ENCODE assay signal across 11 cellular contexts in genomic region chr2:12318427-12319057, GRCh38.
DNase-seq lines count a peak whose midpoint lies in the region; ATAC-seq and TF ChIP-seq lines count a peak whose summit lies in the region.
"Had no signal": no experiment of that assay in that cellular context is flagged by ENCODE, and none has a peak within 500 bp of the region (broad histone marks: within the 10 kb centered on the region; RNA-seq: fewer than 3 reads in every experiment).

No MANE protein-coding gene starts in this region.

- H3K27me3 ChIP-seq in ACC112 (ENCODE audit: insufficient read depth, low read length) (no peaks in the 10 kb centered on the region), gastrocnemius medialis (no peaks in the 10 kb centered on the region), BE2C (no peaks in the 10 kb centered on the region)
- H3K27me3 ChIP-seq: neutrophil had no signal

- peak overlapping the region; percentile 76 for H2AFZ ChIP-seq in ACC112 (ENCODE audit: low read length, unreplicated experiment)

- intact Hi-C loops in gastrocnemius medialis (cut with DNase I; ENCODE audit: low total_unique reads): no loop called here

- TF ChIP-seq POLR2A in gastrocnemius medialis (IDR thresholded peaks at IDR 0.05): no peak

- in situ Hi-C loops in gastrocnemius medialis (cut with MboI; ENCODE audit: low sequenced_read_pairs in 4 of 4): no loop called here

- no peak for TF ChIP-seq CTCF in choroid plexus epithelial cell (conservative IDR thresholded peaks at IDR 0.05; ENCODE audit: low read depth, low read length)
- TF ChIP-seq CTCF in gastrocnemius medialis (IDR thresholded peaks at IDR 0.05 in 4 of 5, conservative IDR thresholded peaks at IDR 0.05 in 1 of 5): no peak
- no peak for TF ChIP-seq CTCF in BE2C (IDR thresholded peaks at IDR 0.05; ENCODE audit: low read depth, low read length)

- H3K27ac ChIP-seq in ACC112 (ENCODE audit: low read depth, low read length) (peak overlapping the region; percentile 92), gastrocnemius medialis (no peak overlapping the region)
- H3K27ac ChIP-seq: neutrophil had no signal

- ATAC-seq in gastrocnemius medialis: no peak
- ATAC-seq: K562 had no signal

- no peaks in the 10 kb centered on the region for H3K9me3 ChIP-seq in gastrocnemius medialis
- H3K9me3 ChIP-seq in BE2C: no peaks in the 10 kb centered on the region
- H3K9me3 ChIP-seq: neutrophil had no signal

- H3K79me2 ChIP-seq in ACC112 (ENCODE audit: control insufficient read depth, insufficient read depth, low read length, unreplicated experiment): no peaks in the 10 kb centered on the region

- H3K36me3 ChIP-seq in ACC112 (ENCODE audit: insufficient read depth, low read length): no peaks in the 10 kb centered on the region
- H3K36me3 ChIP-seq in gastrocnemius medialis: no peaks in the 10 kb centered on the region
- no peaks in the 10 kb centered on the region for H3K36me3 ChIP-seq in BE2C
- H3K36me3 ChIP-seq: neutrophil had no signal

- H3K4me1 ChIP-seq in ACC112 (ENCODE audit: control insufficient read depth, insufficient read depth, low read length, unreplicated experiment) (peaks cover 62% of the 10 kb centered on the region), gastrocnemius medialis (no peaks in the 10 kb centered on the region), BE2C (peaks cover 11% of the 10 kb centered on the region)

- H3K4me3 ChIP-seq in ACC112 (ENCODE audit: low read depth, low read length) (peak overlapping the region; percentile 10), choroid plexus epithelial cell (ENCODE audit: low read depth, low read length) (no peak overlapping the region), gastrocnemius medialis (no peak overlapping the region), BE2C (ENCODE audit: low read depth, low read length) (no peak overlapping the region)
- H3K4me3 ChIP-seq: K562 had no signal

- peak; percentile 88 for DNase-seq in NCI-H226
- DNase-seq in choroid plexus epithelial cell (ENCODE audit: low read depth): peak; percentile 43
- DNase-seq in myocyte (ENCODE audit: low read depth): peak; percentile 75
- DNase-seq in gastrocnemius medialis: no peak
- DNase-seq in BE2C: no peak
- DNase-seq in OCI-M2 (lab: John Stamatoyannopoulos, UW; ENCODE audit: unreplicated experiment): no peak
- no peak for DNase-seq in effector CD4-positive, alpha-beta T cell
- DNase-seq: activated CD4-positive, alpha-beta T cell treated with anti-CD3 and anti-CD28 coated beads for 48 hours had no signal

Comparison
In these comparisons a context has a peak if more than half of its experiments do, and no peak if none do; other contexts are left out.
1. DNase-seq: peak in NCI-H226 (single experiment), choroid plexus epithelial cell (single experiment) and myocyte (single experiment); none in gastrocnemius medialis (0 of 2), BE2C (single experiment), OCI-M2 (single experiment) and effector CD4-positive, alpha-beta T cell (single experiment).